20 cellular contexts compared by ENCODE assay signal in the genomic region with DNA sequence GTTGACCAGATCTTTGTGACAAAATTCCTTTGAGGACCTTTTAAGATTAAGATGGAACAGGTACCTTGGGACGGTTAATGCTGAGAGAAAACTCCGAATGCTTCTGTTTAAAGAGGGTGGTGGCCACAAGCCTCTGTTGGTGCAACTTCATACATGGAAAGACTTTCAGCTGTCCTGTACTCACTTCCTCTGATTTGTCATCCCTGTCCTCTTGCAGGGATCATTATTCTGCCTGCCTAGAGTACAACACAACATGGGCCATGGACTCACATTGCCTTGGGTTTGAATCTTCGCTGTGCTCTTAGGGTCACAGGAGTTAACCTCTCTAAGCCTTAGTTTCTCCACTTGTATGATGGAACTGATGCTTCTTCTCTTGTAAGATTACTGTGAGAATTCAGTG.
DNase-seq lines count a peak whose midpoint lies in the region; ATAC-seq and TF ChIP-seq lines count a peak whose summit lies in the region.
"Had no signal": no experiment of that assay in that cellular context is flagged by ENCODE, and none has a peak within 500 bp of the region (broad histone marks: within the 10 kb centered on the region; RNA-seq: fewer than 3 reads in every experiment).

No MANE protein-coding gene starts in this region.

- intact Hi-C loops in CD4-positive, alpha-beta memory T cell (cut with micrococcal nuclease), result no loop called here
- intact Hi-C loops in natural killer cell (cut with micrococcal nuclease), result no loop called here

- H3K4me1 Mint-ChIP-seq in CD4-positive, alpha-beta memory T cell, result peaks cover 0 to 26% (median 14%) of the 10 kb centered on the region in 4 donors
- peaks cover 42 to 59% (median 51%) of the 10 kb centered on the region in 3 donors for H3K4me1 Mint-ChIP-seq in IgD-negative memory B cell
- peaks cover 6% of the 10 kb centered on the region for H3K4me1 Mint-ChIP-seq in activated naive CD8-positive, alpha-beta T cell treated with anti-CD3 and anti-CD28 coated beads for 36 hours
- peaks cover 33 to 38% of the 10 kb centered on the region in 2 donors for H3K4me1 Mint-ChIP-seq in natural killer cell
- H3K4me1 Mint-ChIP-seq: nephron had no signal

- CTCF ChIA-PET in CD4-positive, alpha-beta memory T cell (lab: Charles Lee; ENCODE audit: partially characterized antibody), result interaction anchor here (0.9 to 2.3 kb wide), 3 partner anchors 10 to 137 kb away, joined by 4 to 13 read pairs (median 9); a partner anchor contains a TSS

- no peak for DNase-seq in CD4-positive, alpha-beta memory T cell
- DNase-seq in activated naive CD8-positive, alpha-beta T cell treated with anti-CD3 and anti-CD28 coated beads for 36 hours, result no peak
- no peak for DNase-seq in natural killer cell
- no peak for DNase-seq in NCI-H1436 (lab: John Stamatoyannopoulos, UW)
- DNase-seq in occipital lobe (lab: John Stamatoyannopoulos, UW), result no peak
- DNase-seq in NCI-H345 (lab: John Stamatoyannopoulos, UW), result no peak
- DNase-seq: activated effector memory CD4-positive, alpha-beta T cell treated with Interleukin-2 at 50 U/mL for 16 hours; amniotic stem cell; CD4-positive, alpha-beta T cell; dermis blood vessel endothelial cell; heart left ventricle; left colon; NCI-H1694; posterior cingulate gyrus; stimulated activated CD8-positive, alpha-beta memory T cell treated with anti-CD3 and anti-CD28 coated beads, Interleukin-4, amount 100 ng/mL, for 48 hours had no signal

- no peaks in the 10 kb centered on the region for H3K27me3 Mint-ChIP-seq in CD4-positive, alpha-beta memory T cell
- no peaks in the 10 kb centered on the region for H3K27me3 Mint-ChIP-seq in IgD-negative memory B cell
- no peaks in the 10 kb centered on the region for H3K27me3 Mint-ChIP-seq in activated naive CD8-positive, alpha-beta T cell treated with anti-CD3 and anti-CD28 coated beads for 36 hours
- no peaks in the 10 kb centered on the region for H3K27me3 Mint-ChIP-seq in natural killer cell (ENCODE audit: low read depth in 2 of 2)
- H3K27me3 Mint-ChIP-seq: CD4-positive, alpha-beta T cell had no signal

- no peaks in the 10 kb centered on the region for H3K27me3 ChIP-seq in CD4-positive, alpha-beta memory T cell (ENCODE audit: insufficient read depth, low read length)
- H3K27me3 ChIP-seq: heart left ventricle, suprapubic skin had no signal

- H3K9me3 ChIP-seq in CD4-positive, alpha-beta memory T cell (ENCODE audit: control insufficient read depth in 1 of 2, low read length in 2 of 2), result no peaks in the 10 kb centered on the region
- H3K9me3 ChIP-seq: heart left ventricle, suprapubic skin had no signal

- H3K4me1 ChIP-seq in CD4-positive, alpha-beta memory T cell (ENCODE audit: insufficient read depth, low read length), result peaks cover 36% of the 10 kb centered on the region

- H3K27ac Mint-ChIP-seq in CD4-positive, alpha-beta memory T cell, result peak overlapping the region in 6 of 7 donors; percentile 90 to 97 (median 93)
- H3K27ac Mint-ChIP-seq in IgD-negative memory B cell (peak overlapping the region; percentile 87 to 98 (median 92)), natural killer cell (peak overlapping the region; percentile 92 to 94)
- H3K27ac Mint-ChIP-seq in activated naive CD8-positive, alpha-beta T cell treated with anti-CD3 and anti-CD28 coated beads for 36 hours, result no peak overlapping the region
- H3K27ac Mint-ChIP-seq: CD4-positive, alpha-beta T cell; nephron had no signal

- no peaks in the 10 kb centered on the region for H3K36me3 ChIP-seq in CD4-positive, alpha-beta memory T cell (ENCODE audit: insufficient read depth, low read length)
- H3K36me3 ChIP-seq: suprapubic skin had no signal

- POLR2A ChIA-PET in CD4-positive, alpha-beta memory T cell (lab: Charles Lee; ENCODE audit: partially characterized antibody), result interaction anchor here (0.9 kb wide), 1 partner anchor 12 kb away, joined by 3 read pairs; no protein-coding TSS in a partner anchor

- peak overlapping the region; percentile 60 for H3K27ac ChIP-seq in CD4-positive, alpha-beta memory T cell (ENCODE audit: low read depth, low read length)
- H3K27ac ChIP-seq: suprapubic skin had no signal

- no peak overlapping the region for H3K4me3 ChIP-seq in CD4-positive, alpha-beta memory T cell (ENCODE audit: low read length in 2 of 2)
- H3K4me3 ChIP-seq: heart left ventricle, suprapubic skin had no signal

- no peaks in the 10 kb centered on the region for H3K9me3 Mint-ChIP-seq in CD4-positive, alpha-beta memory T cell
- H3K9me3 Mint-ChIP-seq in IgD-negative memory B cell, result no peaks in the 10 kb centered on the region
- H3K9me3 Mint-ChIP-seq in activated naive CD8-positive, alpha-beta T cell treated with anti-CD3 and anti-CD28 coated beads for 36 hours, result no peaks in the 10 kb centered on the region
- H3K9me3 Mint-ChIP-seq in natural killer cell, result no peaks in the 10 kb centered on the region
- H3K9me3 Mint-ChIP-seq: CD4-positive, alpha-beta T cell; nephron had no signal

- no peak overlapping the region for H3K4me3 Mint-ChIP-seq in CD4-positive, alpha-beta memory T cell
- H3K4me3 Mint-ChIP-seq in IgD-negative memory B cell (peak overlapping the region in 3 of 4 donors; percentile 62 to 90 (median 82)), natural killer cell (no peak overlapping the region)
- peak overlapping the region; percentile 11 for H3K4me3 Mint-ChIP-seq in activated naive CD8-positive, alpha-beta T cell treated with anti-CD3 and anti-CD28 coated beads for 36 hours
- H3K4me3 Mint-ChIP-seq: CD4-positive, alpha-beta T cell; nephron had no signal

- no peaks in the 10 kb centered on the region for H3K36me3 Mint-ChIP-seq in CD4-positive, alpha-beta memory T cell
- H3K36me3 Mint-ChIP-seq in IgD-negative memory B cell (peaks cover 4% of the 10 kb centered on the region), natural killer cell (no peaks in the 10 kb centered on the region)
- H3K36me3 Mint-ChIP-seq in activated naive CD8-positive, alpha-beta T cell treated with anti-CD3 and anti-CD28 coated beads for 36 hours, result no peaks in the 10 kb centered on the region

- TF ChIP-seq CTCF in natural killer cell (IDR thresholded peaks at IDR 0.05), result no peak

- no peak for ATAC-seq in natural killer cell
- ATAC-seq: heart left ventricle, left colon, sciatic nerve, SK-N-SH treated with all-trans-retinoic acid at 6 μM for 48 hours had no signal

Comparison
In these comparisons a context has a peak if more than half of its experiments do, and no peak if none do; other contexts are left out.
1. H3K4me3 Mint-ChIP-seq: peak in IgD-negative memory B cell (3 of 4) and activated naive CD8-positive, alpha-beta T cell treated with anti-CD3 and anti-CD28 coated beads for 36 hours (single experiment); none in CD4-positive, alpha-beta memory T cell (0 of 8) and natural killer cell (single experiment).